Comparison of ENCODE assay signal across 18 cellular contexts in the genomic region with DNA sequence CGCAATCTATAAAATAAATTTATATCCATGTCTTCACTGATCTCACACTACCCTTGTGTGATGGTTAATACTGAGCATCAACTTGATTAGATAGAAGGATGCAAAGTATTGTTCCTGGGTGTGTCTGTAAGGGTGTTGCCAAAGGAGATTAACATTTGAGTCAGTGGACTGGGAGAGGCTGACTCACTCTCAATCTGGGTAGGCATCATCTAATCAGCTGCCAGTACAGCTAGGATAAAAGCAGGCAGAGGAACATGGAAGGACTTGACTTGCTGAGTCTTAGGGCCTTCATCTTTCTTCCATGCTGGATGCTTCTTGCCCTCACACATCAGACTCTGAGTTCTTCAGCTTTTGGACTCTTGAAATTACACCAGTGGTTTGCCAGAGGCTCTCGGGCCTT.
A peak's percentile ranks its signal among the peaks of the same experiment; 100 is the strongest.
DNase-seq lines count a peak whose midpoint lies in the region; ATAC-seq and TF ChIP-seq lines count a peak whose summit lies in the region.
"Had no signal": no experiment of that assay in that cellular context is flagged by ENCODE, and none has a peak within 500 bp of the region (broad histone marks: within the 10 kb centered on the region; RNA-seq: fewer than 3 reads in every experiment).

No MANE protein-coding gene starts in this region.

- H4K20me1 ChIP-seq in PC-3 (ENCODE audit: low read length): no peaks in the 10 kb centered on the region

- H3K4me3 ChIP-seq in breast epithelium (no peak overlapping the region), PC-3 (ENCODE audit: low read length) (no peak overlapping the region), epithelial cell of esophagus (ENCODE audit: low read length) (no peak overlapping the region)
- H3K4me3 ChIP-seq: GM12878, GM23338 had no signal

- H3K9ac ChIP-seq in PC-3 (ENCODE audit: low read length): no peak overlapping the region

- no peaks in the 10 kb centered on the region for H3K27me3 ChIP-seq in breast epithelium
- H3K27me3 ChIP-seq in PC-3 (ENCODE audit: low read length): no peaks in the 10 kb centered on the region

- H3K9me3 ChIP-seq in breast epithelium (no peaks in the 10 kb centered on the region), PC-3 (ENCODE audit: low read length) (no peaks in the 10 kb centered on the region)

- intact Hi-C loops in MCF 10A (cut with micrococcal nuclease) (no loop called here), breast epithelium (cut with DNase I; ENCODE audit: low total_unique reads) (no loop called here), PC-3 (cut with micrococcal nuclease) (no loop called here)

- TF ChIP-seq POLR2A in breast epithelium (IDR thresholded peaks at IDR 0.05): no peak
- no peak for TF ChIP-seq POLR2A in erythroblast (IDR thresholded peaks at IDR 0.05; ENCODE audit: low read length)

- no peak overlapping the region for H3K4me3 Mint-ChIP-seq in MCF 10A (ENCODE audit: unreplicated experiment)
- H3K4me3 Mint-ChIP-seq: CD4-positive, alpha-beta memory T cell; GM23338; H9 had no signal

- H3K36me3 Mint-ChIP-seq in MCF 10A (ENCODE audit: insufficient read depth, unreplicated experiment): no peaks in the 10 kb centered on the region
- H3K36me3 Mint-ChIP-seq: CD4-positive, alpha-beta memory T cell had no signal

- no peaks in the 10 kb centered on the region for H3K4me1 ChIP-seq in breast epithelium
- H3K4me1 ChIP-seq in PC-3 (ENCODE audit: insufficient read depth, low read length): peaks cover 14% of the 10 kb centered on the region

- POLR2A ChIA-PET in MCF 10A (lab: Yijun Ruan, JAX): no interaction called here
- POLR2A ChIA-PET in PC-3 (lab: Charles Lee; ENCODE audit: unreplicated experiment): no interaction called here

- H3K27ac ChIP-seq in breast epithelium (no peak overlapping the region), PC-3 (ENCODE audit: low read length) (no peak overlapping the region)

- H3K79me2 ChIP-seq in PC-3 (ENCODE audit: low read length): no peaks in the 10 kb centered on the region

- H3K27me3 Mint-ChIP-seq in MCF 10A (ENCODE audit: insufficient read depth, unreplicated experiment): no peaks in the 10 kb centered on the region
- H3K27me3 Mint-ChIP-seq: CD4-positive, alpha-beta memory T cell had no signal

- H3K9me3 Mint-ChIP-seq in MCF 10A (ENCODE audit: unreplicated experiment): peaks cover 7% of the 10 kb centered on the region

- no peaks in the 10 kb centered on the region for H3K36me3 ChIP-seq in breast epithelium
- no peaks in the 10 kb centered on the region for H3K36me3 ChIP-seq in PC-3 (ENCODE audit: low read depth, low read length)

- H3K27ac Mint-ChIP-seq in MCF 10A (ENCODE audit: low read depth, unreplicated experiment): no peak overlapping the region
- H3K27ac Mint-ChIP-seq: CD4-positive, alpha-beta memory T cell; GM23338; H9 had no signal

- H3K9me2 ChIP-seq in PC-3 (replicated peaks; ENCODE audit: low read length): no peaks in the 10 kb centered on the region

- no peaks in the 10 kb centered on the region for H3K4me1 Mint-ChIP-seq in MCF 10A (ENCODE audit: insufficient read depth, unreplicated experiment)
- H3K4me1 Mint-ChIP-seq: CD4-positive, alpha-beta memory T cell; GM23338; H9 had no signal

- H2AFZ ChIP-seq in PC-3 (ENCODE audit: low read length): no peak overlapping the region
- H2AFZ ChIP-seq: GM23338 had no signal

- DNase-seq in MCF 10A (ENCODE audit: unreplicated experiment) (peak; percentile 21), breast epithelium (ENCODE audit: low spot score in 2 of 2) (no peak), PC-3 (peak; percentile 57), epithelial cell of esophagus (ENCODE audit: low read depth) (peak; percentile 2), erythroblast (lab: John Stamatoyannopoulos, UW) (no peak), DMS114 treated with DMSO at 0.1 percent for 48 hours (lab: John Stamatoyannopoulos, UW; ENCODE audit: unreplicated experiment) (no peak)
- DNase-seq: 8988T; C1 segment of cervical spinal cord; Calu3; CD4-positive, alpha-beta memory T cell; COR-L47; DMS153; EL; GDM1; H9 had no signal

- no peak overlapping the region for H3K4me2 ChIP-seq in PC-3 (ENCODE audit: low read length)
- H3K4me2 ChIP-seq: GM23338 had no signal

- TF ChIP-seq CTCF in MCF 10A (IDR thresholded peaks at IDR 0.05; ENCODE audit: unreplicated experiment): no peak
- TF ChIP-seq CTCF in breast epithelium (IDR thresholded peaks at IDR 0.05): no peak
- TF ChIP-seq CTCF in PC-3 (conservative IDR thresholded peaks at IDR 0.05; ENCODE audit: low read depth, low read length): no peak
- no peak for TF ChIP-seq CTCF in epithelial cell of esophagus (IDR thresholded peaks at IDR 0.05; ENCODE audit: insufficient read depth, low read depth, low read length, missing control alignments)

- H3F3A ChIP-seq in PC-3 (ENCODE audit: low read length, unreplicated experiment): no peaks in the 10 kb centered on the region

- ATAC-seq in PC-3: peak; percentile 55; the same call in 1 of the 2 replicates
- ATAC-seq: GM12878, GM23338, HCT116 had no signal

- CTCF ChIA-PET in MCF 10A (lab: Yijun Ruan, JAX): interaction anchor here (0.6 kb wide), 1 partner anchor 54 kb away, joined by 3 read pairs; no protein-coding TSS in a partner anchor
- CTCF ChIA-PET in PC-3 (lab: Charles Lee): no interaction called here

- no TSS peak for BruUV-seq in MCF 10A (replicated peaks; lab: Mats Ljungman, UMichigan)
- no TSS peak for BruUV-seq in PC-3 (replicated peaks; lab: Mats Ljungman, UMichigan)

Comparison
In these comparisons a context has a peak if more than half of its experiments do, and no peak if none do; other contexts are left out.
1. DNase-seq: peak in MCF 10A (single experiment), PC-3 (single experiment) and epithelial cell of esophagus (single experiment); none in breast epithelium (0 of 2), erythroblast (0 of 2) and DMS114 treated with DMSO at 0.1 percent for 48 hours (single experiment).